Comparison of ENCODE assay signal across 8 cellular contexts in genomic region chr12:20368653-20369163, GRCh38. TPM values are rescaled to one million over a fixed set of nuclear protein-coding genes. Genes with fewer than 3 reads are reported as not detected.
DNase-seq lines count a peak whose midpoint lies in the region; ATAC-seq and TF ChIP-seq lines count a peak whose summit lies in the region.

No MANE protein-coding gene starts in this region.

- POLR2A ChIA-PET in BJ (lab: Charles Lee), result interaction anchor here (0.6 kb wide), 1 partner anchor 401 kb away, joined by 12 read pairs; no protein-coding TSS in a partner anchor

- DNase-seq in BJ (ENCODE audit: low read depth) (no peak), HuH-7 (ENCODE audit: low spot score) (peak; percentile 55), sigmoid colon (peak; percentile 78), NCI-H226 (no peak), germinal center (ENCODE audit: low spot score) (no peak)

- TF ChIP-seq POLR2A in sigmoid colon (IDR thresholded peaks at IDR 0.05), result no peak

- CTCF ChIA-PET in BJ (lab: Yijun Ruan, JAX), result interaction anchor here (0.5 to 1.8 kb wide), 7 partner anchors 11 to 1727 kb away, joined by 3 to 6 read pairs (median 4); no protein-coding TSS in a partner anchor

- peaks cover 29% of the 10 kb centered on the region for H3K27me3 Mint-ChIP-seq in brain

- H3K27me3 ChIP-seq in BJ (ENCODE audit: control insufficient read depth, insufficient read depth, low read length) (no peaks in the 10 kb centered on the region), sigmoid colon (no peaks in the 10 kb centered on the region)

- no peaks in the 10 kb centered on the region for H3K9me3 ChIP-seq in iPS-18c (ENCODE audit: control insufficient read depth, insufficient read depth, low read length)
- no peaks in the 10 kb centered on the region for H3K9me3 ChIP-seq in sigmoid colon

- peak overlapping the region; percentile 96 to 99 (median 97) for H3K27ac Mint-ChIP-seq in brain

- H3K4me1 Mint-ChIP-seq in brain, result peaks cover 48% of the 10 kb centered on the region

- H3K4me1 ChIP-seq in sigmoid colon, result peaks cover 0 to 18% (median 11%) of the 10 kb centered on the region in 4 donors

- intact Hi-C loops in sigmoid colon (cut with DNase I), result loop anchor here (2.0 to 10.0 kb wide), 6 partner anchors 96 to 626 kb away; no protein-coding TSS in a partner anchor

- TF ChIP-seq CTCF in BJ (IDR thresholded peaks at IDR 0.05; ENCODE audit: insufficient read depth, low read depth, low read length) (no peak), brain (conservative IDR thresholded peaks at IDR 0.05) (no peak), sigmoid colon (IDR thresholded peaks at IDR 0.05) (no peak)

- peak overlapping the region; percentile 91 to 96 (median 94) for H3K27ac ChIP-seq in sigmoid colon

- peak overlapping the region; percentile 96 to 99 (median 98) for H3K4me3 Mint-ChIP-seq in brain

- H3K36me3 Mint-ChIP-seq in brain, result no peaks in the 10 kb centered on the region

- H3K4me3 ChIP-seq in BJ (ENCODE audit: low read depth, low read length) (peak overlapping the region; percentile 48), iPS-18c (ENCODE audit: insufficient read depth, low read depth, low read length) (peak overlapping the region; percentile 80), sigmoid colon (peak overlapping the region; percentile 81 to 89 (median 84))

- 1% methylated on average over 34 of the region's 34 CpGs for WGBS in sigmoid colon, 2 donors

- H3K9me3 Mint-ChIP-seq in brain, result no peaks in the 10 kb centered on the region

- TF ChIP-seq EP300 in sigmoid colon (IDR thresholded peaks at IDR 0.05), result no peak

- H3K36me3 ChIP-seq in BJ (ENCODE audit: control insufficient read depth, insufficient read depth, low read length) (no peaks in the 10 kb centered on the region), sigmoid colon (no peaks in the 10 kb centered on the region)

- ATAC-seq in HG02571 (IDR thresholded peaks at IDR 0.05; ENCODE audit: unreplicated experiment), result no peak

RNA-seq across cellular contexts. Expression of gene PDE3A, which starts 0.4 kb away (rescaled TPM):
- polyA plus RNA-seq in BJ (2011; rRNA removed) (3.1 and 3.5 TPM in 2 replicates), brain (ENCODE audit: insufficient read depth, low read depth, low replicate concordance) (0.75 TPM), sigmoid colon (10 to 100 TPM in 1 of 3 donors, 1 to 10 TPM in 2; 6.6 to 16.3 (median 9.2) TPM)
- 4.1 and 6.1 TPM in 2 replicates for polyA minus RNA-seq in BJ (2011; rRNA and poly(A)+ RNA removed)
- total RNA-seq in sigmoid colon, result 10 to 100 TPM; 56.8 to 90.0 (median 71.1) TPM

Comparison
In these comparisons a context has a peak if more than half of its experiments do, and no peak if none do; other contexts are left out.
1. DNase-seq: peak in HuH-7 (single experiment) and sigmoid colon (single experiment); none in BJ (single experiment), NCI-H226 (single experiment) and germinal center (single experiment).
2. Peak in every context shown above with its lines, with median percentiles within 50 percentile points of each other: H3K4me3 ChIP-seq.